ENCODE assay signal across 9 cellular contexts in genomic region chr7:150406311-150406564, GRCh38. TPM values are rescaled to one million over a fixed set of nuclear protein-coding genes. Genes with fewer than 3 reads are reported as not detected.
A peak's percentile ranks its signal among the peaks of the same experiment; 100 is the strongest.
DNase-seq lines count a peak whose midpoint lies in the region; ATAC-seq, FAIRE-seq and TF ChIP-seq lines count a peak whose summit lies in the region.
"Had no signal": no experiment of that assay in that cellular context is flagged by ENCODE, and none has a peak within 500 bp of the region (broad histone marks: within the 10 kb centered on the region; RNA-seq: fewer than 3 reads in every experiment).

No MANE protein-coding gene starts in this region.

- 3 to 10% methylated on average over 2 of the region's 2 CpGs for WGBS in sigmoid colon, 2 donors

- H3K36me3 ChIP-seq in sigmoid colon, result peaks cover 0 to 28% (median 3%) of the 10 kb centered on the region in 4 donors

- peaks cover 31% of the 10 kb centered on the region for H3K4me1 Mint-ChIP-seq in T-helper 1 cell treated with Interleukin-12 subunit alpha and Interleukin-12 subunit beta and Interleukin-4 antibody, amounts not matched to agents 30 μg/mL and 1 μg/mL, for 36 hours (ENCODE audit: low read depth)

- peaks cover 20% of the 10 kb centered on the region for H3K36me3 Mint-ChIP-seq in T-helper 1 cell treated with Interleukin-12 subunit alpha and Interleukin-12 subunit beta and Interleukin-4 antibody, amounts not matched to agents 30 μg/mL and 1 μg/mL, for 36 hours (ENCODE audit: low read depth)

- TF ChIP-seq CTCF in fibroblast of the aortic adventitia (IDR thresholded peaks at IDR 0.05; ENCODE audit: insufficient read depth, low read length), result no peak
- TF ChIP-seq CTCF in sigmoid colon (IDR thresholded peaks at IDR 0.05), result no peak

- H3K4me1 ChIP-seq in sigmoid colon, result peaks cover 0 to 36% (median 32%) of the 10 kb centered on the region in 4 donors

- no peak for TF ChIP-seq EP300 in sigmoid colon (IDR thresholded peaks at IDR 0.05)

- no peaks in the 10 kb centered on the region for H3K9me3 ChIP-seq in sigmoid colon

- no peak for ATAC-seq in HG02588 (IDR thresholded peaks at IDR 0.05; ENCODE audit: unreplicated experiment)

- intact Hi-C loops in sigmoid colon (cut with DNase I), result loop anchor here (5.0 to 10.0 kb wide), 5 partner anchors 39 to 1259 kb away; partner anchors contain the start of genes ATP6V0E2, REPIN1, ZNF398 and ZNF467

- H3K27ac ChIP-seq in sigmoid colon, result peak overlapping the region; percentile 95 to 99 (median 96)

- H3K4me3 Mint-ChIP-seq in T-helper 1 cell treated with Interleukin-12 subunit alpha and Interleukin-12 subunit beta and Interleukin-4 antibody, amounts not matched to agents 30 μg/mL and 1 μg/mL, for 36 hours, result peak overlapping the region; percentile 94

- H3K27me3 ChIP-seq in sigmoid colon, result no peaks in the 10 kb centered on the region

- H3K9me3 Mint-ChIP-seq in T-helper 1 cell treated with Interleukin-12 subunit alpha and Interleukin-12 subunit beta and Interleukin-4 antibody, amounts not matched to agents 30 μg/mL and 1 μg/mL, for 36 hours, result no peaks in the 10 kb centered on the region

- peak; percentile 26 for FAIRE-seq in GM12891 (lab: Jason Lieb, UNC)

- peak overlapping the region; percentile 96 for H3K27ac Mint-ChIP-seq in T-helper 1 cell treated with Interleukin-12 subunit alpha and Interleukin-12 subunit beta and Interleukin-4 antibody, amounts not matched to agents 30 μg/mL and 1 μg/mL, for 36 hours

- TF ChIP-seq POLR2A in GM12891 (IDR thresholded peaks at IDR 0.05; ENCODE audit: low read depth, low read length) (no peak), sigmoid colon (IDR thresholded peaks at IDR 0.05) (no peak)

- H3K27me3 Mint-ChIP-seq in T-helper 1 cell treated with Interleukin-12 subunit alpha and Interleukin-12 subunit beta and Interleukin-4 antibody, amounts not matched to agents 30 μg/mL and 1 μg/mL, for 36 hours (ENCODE audit: low read depth), result no peaks in the 10 kb centered on the region

- peak overlapping the region; percentile 75 for H3K4me3 ChIP-seq in fibroblast of the aortic adventitia (ENCODE audit: low read depth, low read length)
- peak overlapping the region; percentile 68 to 74 (median 74) for H3K4me3 ChIP-seq in sigmoid colon

- DNase-seq in GM12891 (ENCODE audit: insufficient read length, low spot score) (no peak), fibroblast of the aortic adventitia (ENCODE audit: low read depth) (no peak), sigmoid colon (no peak), DMS114 treated with DMSO at 0.1 percent for 48 hours (lab: John Stamatoyannopoulos, UW; ENCODE audit: unreplicated experiment) (no peak), GM19240 (ENCODE audit: insufficient read length, low spot score) (no peak), UCSD-AML1 (lab: John Stamatoyannopoulos, UW; ENCODE audit: unreplicated experiment) (no peak)
- DNase-seq: stimulated activated CD4-positive, alpha-beta T cell treated with anti-CD3 and anti-CD28 coated beads, Interleukin-4, amount 100 ng/mL, for 4 hours had no signal

TF ChIP-seq in GM12891, 5 proteins besides CTCF, POLR2A, EP300 and RAD21:
- TF ChIP-seq SPI1 (IDR thresholded peaks at IDR 0.05; ENCODE audit: low read depth, low read length) (no peak), POU2F2 (IDR thresholded peaks at IDR 0.05; ENCODE audit: low read depth, low read length) (no peak), POLR2AphosphoS5 (IDR thresholded peaks at IDR 0.05; ENCODE audit: low read depth, low read length) (no peak), PAX5 (IDR thresholded peaks at IDR 0.05; ENCODE audit: insufficient read depth, low read length, severe bottlenecking) (no peak), TAF1 (IDR thresholded peaks at IDR 0.05; ENCODE audit: low read depth, low read length) (no peak)

RNA-seq across cellular contexts. Expression of gene ZNF775, which starts 27.1 kb away (rescaled TPM):
- polyA plus RNA-seq in GM12891 (2012; ENCODE audit: low read depth, missing spikeins), result 9.7 TPM
- total RNA-seq in fibroblast of the aortic adventitia (ENCODE audit: low replicate concordance), result 2.8 and 4.4 TPM in 2 replicates
- 10 to 100 TPM in 1 of 4 donors, 1 to 10 TPM in 3; 6.1 to 10.7 (median 6.9) TPM for total RNA-seq in sigmoid colon
- 1 to 10 TPM; 3.0 to 6.1 (median 5.4) TPM for polyA plus RNA-seq in sigmoid colon

RNA-seq across cellular contexts. Expression of gene REPIN1, which starts 37.6 kb away (rescaled TPM):
- polyA plus RNA-seq in GM12891 (2012; ENCODE audit: low read depth, missing spikeins), result 94.0 TPM
- total RNA-seq in fibroblast of the aortic adventitia (ENCODE audit: low replicate concordance) (33.6 and 40.5 TPM in 2 replicates), sigmoid colon (10 to 100 TPM; 56.3 to 63.7 (median 57.0) TPM)
- 100 to 1,000 TPM in 1 of 3 donors, 10 to 100 TPM in 2; 50.9 to 131 (median 52.3) TPM for polyA plus RNA-seq in sigmoid colon

RNA-seq across cellular contexts. Expression of gene GIMAP8, which starts 44.2 kb away (rescaled TPM):
- 4.8 TPM for polyA plus RNA-seq in GM12891 (2012; ENCODE audit: low read depth, missing spikeins)
- total RNA-seq in fibroblast of the aortic adventitia (ENCODE audit: low replicate concordance) (0.09 and 0.16 TPM in 2 replicates), sigmoid colon (1 to 10 TPM; 5.3 to 7.9 (median 7.2) TPM)
- 10 to 100 TPM in 1 of 3 donors, 1 to 10 TPM in 2; 2.4 to 10.7 (median 2.8) TPM for polyA plus RNA-seq in sigmoid colon
